21 cellular contexts compared by ENCODE assay signal in the genomic region with DNA sequence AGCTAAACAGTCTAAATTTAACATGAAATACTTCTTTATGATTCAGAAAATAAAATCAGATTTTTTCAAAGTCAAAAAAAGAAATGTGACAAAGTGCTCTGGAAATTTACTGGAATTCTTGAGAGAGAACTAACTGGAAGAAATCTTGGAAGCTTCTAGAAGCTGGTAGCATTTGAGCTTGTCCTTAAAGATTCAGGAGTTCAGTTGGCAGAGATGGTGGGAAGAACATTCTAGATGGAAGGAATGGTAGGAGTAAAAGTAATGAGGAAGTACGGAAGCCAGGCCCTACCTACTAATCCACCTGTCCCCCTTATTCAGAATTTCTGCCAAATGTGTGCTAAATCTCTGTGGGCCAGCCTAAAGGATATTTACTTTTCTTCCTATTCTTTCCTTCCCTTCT. TPM values are rescaled to one million over a fixed set of nuclear protein-coding genes. Genes with fewer than 3 reads are reported as not detected.
DNase-seq lines count a peak whose midpoint lies in the region; ATAC-seq and TF ChIP-seq lines count a peak whose summit lies in the region.
"Had no signal": no experiment of that assay in that cellular context is flagged by ENCODE, and none has a peak within 500 bp of the region (broad histone marks: within the 10 kb centered on the region; RNA-seq: fewer than 3 reads in every experiment).

No MANE protein-coding gene starts in this region.

- H3K27ac Mint-ChIP-seq in CD4-positive, alpha-beta memory T cell, result peak overlapping the region in 4 of 7 donors; percentile 5 to 68 (median 20)
- H3K27ac Mint-ChIP-seq in progenitor cell of endocrine pancreas, result peak overlapping the region; percentile 53
- H3K27ac Mint-ChIP-seq: activated CD8-positive, alpha-beta T cell treated with anti-CD3 and anti-CD28 coated beads for 36 hours; activated naive CD4-positive, alpha-beta T cell treated with anti-CD3 and anti-CD28 coated beads for 36 hours; CD8-positive, alpha-beta T cell; stimulated activated naive B cell treated with anti-CD40 and anti-IgM and Interleukin-4, amounts not matched to agents 10 μg/mL and 1 μg/mL and 100 μg/mL, for 72 hours had no signal

- H3K9me3 Mint-ChIP-seq in CD4-positive, alpha-beta memory T cell, result no peaks in the 10 kb centered on the region
- no peaks in the 10 kb centered on the region for H3K9me3 Mint-ChIP-seq in progenitor cell of endocrine pancreas (ENCODE audit: low read depth)
- H3K9me3 Mint-ChIP-seq: activated CD8-positive, alpha-beta T cell treated with anti-CD3 and anti-CD28 coated beads for 36 hours; activated naive CD4-positive, alpha-beta T cell treated with anti-CD3 and anti-CD28 coated beads for 36 hours; CD8-positive, alpha-beta T cell; stimulated activated naive B cell treated with anti-CD40 and anti-IgM and Interleukin-4, amounts not matched to agents 10 μg/mL and 1 μg/mL and 100 μg/mL, for 72 hours had no signal

- intact Hi-C loops in CD4-positive, alpha-beta memory T cell (cut with micrococcal nuclease), result no loop called here
- intact Hi-C loops in Panc1 (cut with micrococcal nuclease; ENCODE audit: unreplicated experiment), result no loop called here

- H3K4me3 ChIP-seq in CD4-positive, alpha-beta memory T cell (ENCODE audit: low read length in 2 of 2), result no peak overlapping the region
- no peak overlapping the region for H3K4me3 ChIP-seq in Panc1 (ENCODE audit: low read depth in 2 of 2, low read length in 2 of 2)
- H3K4me3 ChIP-seq: ovary had no signal

- TF ChIP-seq CTCF in Panc1 (IDR thresholded peaks at IDR 0.05) (no peak), progenitor cell of endocrine pancreas (IDR thresholded peaks at IDR 0.05; ENCODE audit: unreplicated experiment) (no peak)

- POLR2A ChIA-PET in CD4-positive, alpha-beta memory T cell (lab: Charles Lee; ENCODE audit: partially characterized antibody), result interaction anchor here (3.2 kb wide), 1 partner anchor 21 kb away, joined by 9 read pairs; a partner anchor contains a TSS
- POLR2A ChIA-PET in Panc1 (lab: Charles Lee), result interaction anchor here (0.5 kb wide), 1 partner anchor 11 kb away, joined by 3 read pairs; no protein-coding TSS in a partner anchor

- CTCF ChIA-PET in CD4-positive, alpha-beta memory T cell (lab: Charles Lee; ENCODE audit: partially characterized antibody), result no interaction called here
- CTCF ChIA-PET in Panc1 (lab: Charles Lee), result no interaction called here

- no peaks in the 10 kb centered on the region for H3K27me3 Mint-ChIP-seq in CD4-positive, alpha-beta memory T cell
- no peaks in the 10 kb centered on the region for H3K27me3 Mint-ChIP-seq in progenitor cell of endocrine pancreas
- H3K27me3 Mint-ChIP-seq: activated CD8-positive, alpha-beta T cell treated with anti-CD3 and anti-CD28 coated beads for 36 hours; stimulated activated naive B cell treated with anti-CD40 and anti-IgM and Interleukin-4, amounts not matched to agents 10 μg/mL and 1 μg/mL and 100 μg/mL, for 72 hours had no signal

- H3K27me3 ChIP-seq in CD4-positive, alpha-beta memory T cell (ENCODE audit: insufficient read depth, low read length), result no peaks in the 10 kb centered on the region
- no peaks in the 10 kb centered on the region for H3K27me3 ChIP-seq in Panc1 (ENCODE audit: control insufficient read depth, insufficient read depth, low read length)
- H3K27me3 ChIP-seq: ovary had no signal

- H3K9me3 ChIP-seq in CD4-positive, alpha-beta memory T cell (ENCODE audit: control insufficient read depth in 1 of 2, low read length in 2 of 2), result no peaks in the 10 kb centered on the region
- H3K9me3 ChIP-seq in Panc1 (ENCODE audit: control insufficient read depth, insufficient read depth, low read depth, low read length), result no peaks in the 10 kb centered on the region
- H3K9me3 ChIP-seq: ovary had no signal

- in situ Hi-C loops in Panc1 (cut with HindIII; ENCODE audit: low pct_unique_long_range_greater_than_20kb, low sequenced_read_pairs), result no loop called here

- H3K4me1 ChIP-seq in CD4-positive, alpha-beta memory T cell (ENCODE audit: insufficient read depth, low read length), result peaks cover 91% of the 10 kb centered on the region
- peaks cover 16% of the 10 kb centered on the region for H3K4me1 ChIP-seq in Panc1 (ENCODE audit: control insufficient read depth, insufficient read depth, low read length)

- H3K27ac ChIP-seq in CD4-positive, alpha-beta memory T cell (ENCODE audit: low read depth, low read length), result no peak overlapping the region
- H3K27ac ChIP-seq in Panc1 (ENCODE audit: low read length), result no peak overlapping the region
- H3K27ac ChIP-seq: ovary had no signal

- H3K36me3 ChIP-seq in CD4-positive, alpha-beta memory T cell (ENCODE audit: insufficient read depth, low read length), result no peaks in the 10 kb centered on the region
- H3K36me3 ChIP-seq in Panc1 (ENCODE audit: control insufficient read depth, insufficient read depth, low read length), result no peaks in the 10 kb centered on the region
- H3K36me3 ChIP-seq: ovary had no signal

- TSS peak; percentile 3 for BruUV-seq in Panc1 (replicated peaks; lab: Mats Ljungman, UMichigan)

- H3K36me3 Mint-ChIP-seq in CD4-positive, alpha-beta memory T cell, result peaks cover 0 to 5% of the 10 kb centered on the region in 2 donors
- H3K36me3 Mint-ChIP-seq in progenitor cell of endocrine pancreas (ENCODE audit: insufficient read depth), result peaks cover 3% of the 10 kb centered on the region

- ATAC-seq in Panc1, result no peak
- no peak for ATAC-seq in GM21447 (IDR thresholded peaks at IDR 0.05; ENCODE audit: unreplicated experiment)
- no peak for ATAC-seq in HG03196 (IDR thresholded peaks at IDR 0.05; ENCODE audit: unreplicated experiment)
- ATAC-seq: activated CD8-positive, alpha-beta T cell treated with anti-CD3 and anti-CD28 coated beads for 36 hours; CD8-positive, alpha-beta T cell; right cardiac atrium; Right ventricle myocardium inferior; stimulated activated naive B cell treated with anti-CD40 and anti-IgM and Interleukin-4, amounts not matched to agents 10 μg/mL and 1 μg/mL and 100 μg/mL, for 72 hours had no signal

- peaks cover 70 to 94% (median 82%) of the 10 kb centered on the region in 4 donors for H3K4me1 Mint-ChIP-seq in CD4-positive, alpha-beta memory T cell
- peaks cover 55% of the 10 kb centered on the region for H3K4me1 Mint-ChIP-seq in progenitor cell of endocrine pancreas (ENCODE audit: low read depth)

- no peak for DNase-seq in CD4-positive, alpha-beta memory T cell
- DNase-seq in Panc1 (ENCODE audit: low read depth, low spot score), result no peak
- peak; percentile 2 for DNase-seq in epidermal melanocyte (ENCODE audit: insufficient read length, low spot score)
- no peak for DNase-seq in progenitor cell of endocrine pancreas (ENCODE audit: low spot score, unreplicated experiment)
- DNase-seq in NCI-H2081 treated with DMSO at 0.1 percent for 48 hours (lab: John Stamatoyannopoulos, UW), result no peak
- DNase-seq: activated CD8-positive, alpha-beta T cell treated with anti-CD3 and anti-CD28 coated beads for 36 hours; activated naive CD4-positive, alpha-beta T cell treated with anti-CD3 and anti-CD28 coated beads for 36 hours; CD8-positive, alpha-beta T cell; IMR-90; NCI-H1105; NCI-H2029 treated with DMSO at 0.1 percent for 48 hours; NCI-H226; NCI-H774; ovary; right cardiac atrium; stimulated activated CD4-positive, alpha-beta T cell treated with anti-CD3 and anti-CD28 coated beads, Interleukin-4, amount 100 ng/mL, for 1 hour; stimulated activated naive B cell treated with anti-CD40 and anti-IgM and Interleukin-4, amounts not matched to agents 10 μg/mL and 1 μg/mL and 100 μg/mL, for 72 hours; T-helper 9 cell had no signal

- peak overlapping the region in 2 of 8 donors; percentile 5 to 60 for H3K4me3 Mint-ChIP-seq in CD4-positive, alpha-beta memory T cell
- H3K4me3 Mint-ChIP-seq in progenitor cell of endocrine pancreas (ENCODE audit: low read depth), result no peak overlapping the region
- H3K4me3 Mint-ChIP-seq: activated CD8-positive, alpha-beta T cell treated with anti-CD3 and anti-CD28 coated beads for 36 hours; activated naive CD4-positive, alpha-beta T cell treated with anti-CD3 and anti-CD28 coated beads for 36 hours; CD8-positive, alpha-beta T cell; stimulated activated naive B cell treated with anti-CD40 and anti-IgM and Interleukin-4, amounts not matched to agents 10 μg/mL and 1 μg/mL and 100 μg/mL, for 72 hours had no signal

RNA-seq across cellular contexts. Expression of a gene that starts 21.2 kb away (rescaled TPM):
- total RNA-seq in CD4-positive, alpha-beta memory T cell, result 100 to 1,000 TPM; 112 to 116 TPM
- 100 to 1,000 TPM; 191 to 218 TPM for polyA plus RNA-seq in CD4-positive, alpha-beta memory T cell
- 164 TPM for total RNA-seq in Panc1 (2021; ENCODE audit: unreplicated experiment)
- polyA plus RNA-seq in Panc1 (2012; ENCODE audit: insufficient read length), result 210 TPM
- 228 and 236 TPM in 2 replicates for total RNA-seq in progenitor cell of endocrine pancreas
